Comparison of ENCODE assay signal across 21 cellular contexts in the genomic region with DNA sequence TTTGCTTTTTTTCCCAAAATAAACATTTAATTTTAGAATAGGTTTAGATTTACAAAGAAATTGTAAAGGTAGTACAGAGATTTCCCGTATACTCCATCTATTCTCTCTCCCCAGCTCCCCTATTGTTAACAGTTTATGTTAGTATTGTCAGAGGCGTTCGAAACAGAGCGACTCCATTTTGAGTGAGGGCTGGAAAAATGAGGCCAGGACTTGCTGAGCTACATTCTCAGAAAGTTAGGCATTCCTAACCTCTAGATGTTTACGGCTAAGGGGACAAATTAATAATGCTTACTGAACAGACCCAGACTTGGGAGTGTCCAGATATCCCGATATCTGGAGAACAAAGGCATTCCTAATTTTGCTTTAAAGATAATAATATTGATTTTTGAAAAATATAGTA.
"Had no signal": no experiment of that assay in that cellular context is flagged by ENCODE, and none has a peak within 500 bp of the region (broad histone marks: within the 10 kb centered on the region; RNA-seq: fewer than 3 reads in every experiment).

No MANE protein-coding gene starts in this region.

- DNase-seq: activated CD4-positive, alpha-beta T cell treated with anti-CD3 and anti-CD28 coated beads for 4 hours; activated CD4-positive, alpha-beta T cell treated with anti-CD3 and anti-CD28 coated beads, Interleukin-2, amount 50 U/mL, for 4 hours; activated CD8-positive, alpha-beta memory T cell treated with anti-CD3 and anti-CD28 coated beads for 24 hours; activated effector memory CD4-positive, alpha-beta T cell treated with anti-CD3 and anti-CD28 coated beads, Interleukin-2, amount 50 U/mL, for 16 hours; activated naive CD4-positive, alpha-beta T cell treated with anti-CD3 and anti-CD28 coated beads for 36 hours; activated naive CD8-positive, alpha-beta T cell treated with anti-CD3 and anti-CD28 coated beads for 36 hours; adrenal gland; aorta; body of pancreas; foreskin fibroblast; head of caudate nucleus; right cardiac atrium; stimulated activated CD4-positive, alpha-beta T cell treated with anti-CD3 and anti-CD28 coated beads, Interleukin-15, amount 100 ng/mL, for 24 hours; stimulated activated CD4-positive, alpha-beta T cell treated with anti-CD3 and anti-CD28 coated beads, Interleukin-2, amount 100 ng/mL, for 24 hours; stimulated activated naive CD4-positive, alpha-beta T cell had no signal

- H3K36me3 Mint-ChIP-seq: activated naive CD8-positive, alpha-beta T cell treated with anti-CD3 and anti-CD28 coated beads for 36 hours had no signal

- H3K4me1 ChIP-seq: body of pancreas had no signal

- ATAC-seq: body of pancreas, esophagus mucosa, right cardiac atrium had no signal

- H3K27me3 Mint-ChIP-seq: activated naive CD8-positive, alpha-beta T cell treated with anti-CD3 and anti-CD28 coated beads for 36 hours had no signal

- H3K27ac ChIP-seq: adrenal gland, body of pancreas, coronary artery, tibial nerve had no signal

- H3K4me3 Mint-ChIP-seq: activated naive CD4-positive, alpha-beta T cell treated with anti-CD3 and anti-CD28 coated beads for 36 hours; activated naive CD8-positive, alpha-beta T cell treated with anti-CD3 and anti-CD28 coated beads for 36 hours; activated T-helper 1 cell treated with anti-CD3 and anti-CD28 coated beads, Interleukin-12 subunit alpha, Interleukin-12 subunit beta, Interleukin-2, Interleukin-4 antibody, amounts not matched to agents 30 ng/mL and 10 ng/mL and 1 ng/mL, durations not matched to agents 14 hours and 24 hours and 36 hours; nephron; T-helper 2 cell treated with Interferon-gamma antibody and Interleukin-4, amounts not matched to agents 5 μg/mL and 100 μg/mL, for 36 hours had no signal

- H3K27me3 ChIP-seq: adrenal gland, body of pancreas, tibial nerve had no signal

- H3K36me3 ChIP-seq: adrenal gland, tibial nerve had no signal

- H3K9me3 ChIP-seq: adrenal gland, body of pancreas, tibial nerve had no signal

- H3K4me3 ChIP-seq: adrenal gland, body of pancreas, coronary artery, tibial nerve had no signal

- H3K9me3 Mint-ChIP-seq: activated naive CD4-positive, alpha-beta T cell treated with anti-CD3 and anti-CD28 coated beads for 36 hours; activated naive CD8-positive, alpha-beta T cell treated with anti-CD3 and anti-CD28 coated beads for 36 hours; activated T-helper 1 cell treated with anti-CD3 and anti-CD28 coated beads, Interleukin-12 subunit alpha, Interleukin-12 subunit beta, Interleukin-2, Interleukin-4 antibody, amounts not matched to agents 30 ng/mL and 10 ng/mL and 1 ng/mL, durations not matched to agents 14 hours and 24 hours and 36 hours; nephron; T-helper 2 cell treated with Interferon-gamma antibody and Interleukin-4, amounts not matched to agents 5 μg/mL and 100 μg/mL, for 36 hours had no signal

- H3K27ac Mint-ChIP-seq: activated naive CD4-positive, alpha-beta T cell treated with anti-CD3 and anti-CD28 coated beads for 36 hours; activated naive CD8-positive, alpha-beta T cell treated with anti-CD3 and anti-CD28 coated beads for 36 hours; activated T-helper 1 cell treated with anti-CD3 and anti-CD28 coated beads, Interleukin-12 subunit alpha, Interleukin-12 subunit beta, Interleukin-2, Interleukin-4 antibody, amounts not matched to agents 30 ng/mL and 10 ng/mL and 1 ng/mL, durations not matched to agents 14 hours and 24 hours and 36 hours; nephron; T-helper 2 cell treated with Interferon-gamma antibody and Interleukin-4, amounts not matched to agents 5 μg/mL and 100 μg/mL, for 36 hours had no signal
